In the genomic region with DNA sequence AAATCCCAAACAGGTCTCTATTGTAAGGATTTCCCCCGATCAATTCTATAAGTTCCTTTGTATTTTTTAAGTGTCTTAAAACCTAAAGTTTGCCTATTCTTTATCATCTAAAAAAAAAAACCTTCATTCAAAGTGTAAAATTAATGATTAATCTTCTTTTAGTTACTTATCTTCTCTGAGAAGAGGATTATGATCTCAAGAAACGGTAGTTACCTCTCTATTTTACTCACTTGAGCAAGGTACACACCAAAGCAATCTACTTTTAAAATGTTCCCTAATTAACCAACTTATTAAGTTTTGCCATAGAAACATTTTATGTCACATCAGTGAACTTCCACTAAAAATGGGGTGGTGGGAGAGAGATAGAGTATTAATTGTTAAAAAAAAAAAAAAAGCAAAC, we compare ENCODE assay signal across 1 cellular context.
TF ChIP-seq lines count a peak whose summit lies in the region.

No MANE protein-coding gene starts in this region.

TF ChIP-seq in GM23338, 12 proteins besides CTCF, POLR2A, EP300 and RAD21 (continued from another document):
- TF ChIP-seq, protein P1, sequence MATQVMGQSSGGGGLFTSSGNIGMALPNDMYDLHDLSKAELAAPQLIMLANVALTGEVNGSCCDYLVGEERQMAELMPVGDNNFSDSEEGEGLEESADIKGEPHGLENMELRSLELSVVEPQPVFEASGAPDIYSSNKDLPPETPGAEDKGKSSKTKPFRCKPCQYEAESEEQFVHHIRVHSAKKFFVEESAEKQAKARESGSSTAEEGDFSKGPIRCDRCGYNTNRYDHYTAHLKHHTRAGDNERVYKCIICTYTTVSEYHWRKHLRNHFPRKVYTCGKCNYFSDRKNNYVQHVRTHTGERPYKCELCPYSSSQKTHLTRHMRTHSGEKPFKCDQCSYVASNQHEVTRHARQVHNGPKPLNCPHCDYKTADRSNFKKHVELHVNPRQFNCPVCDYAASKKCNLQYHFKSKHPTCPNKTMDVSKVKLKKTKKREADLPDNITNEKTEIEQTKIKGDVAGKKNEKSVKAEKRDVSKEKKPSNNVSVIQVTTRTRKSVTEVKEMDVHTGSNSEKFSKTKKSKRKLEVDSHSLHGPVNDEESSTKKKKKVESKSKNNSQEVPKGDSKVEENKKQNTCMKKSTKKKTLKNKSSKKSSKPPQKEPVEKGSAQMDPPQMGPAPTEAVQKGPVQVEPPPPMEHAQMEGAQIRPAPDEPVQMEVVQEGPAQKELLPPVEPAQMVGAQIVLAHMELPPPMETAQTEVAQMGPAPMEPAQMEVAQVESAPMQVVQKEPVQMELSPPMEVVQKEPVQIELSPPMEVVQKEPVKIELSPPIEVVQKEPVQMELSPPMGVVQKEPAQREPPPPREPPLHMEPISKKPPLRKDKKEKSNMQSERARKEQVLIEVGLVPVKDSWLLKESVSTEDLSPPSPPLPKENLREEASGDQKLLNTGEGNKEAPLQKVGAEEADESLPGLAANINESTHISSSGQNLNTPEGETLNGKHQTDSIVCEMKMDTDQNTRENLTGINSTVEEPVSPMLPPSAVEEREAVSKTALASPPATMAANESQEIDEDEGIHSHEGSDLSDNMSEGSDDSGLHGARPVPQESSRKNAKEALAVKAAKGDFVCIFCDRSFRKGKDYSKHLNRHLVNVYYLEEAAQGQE (IDR thresholded peaks at IDR 0.05; ENCODE audit: unreplicated experiment) = no peak
- TF ChIP-seq STAT1 (IDR thresholded peaks at IDR 0.05; ENCODE audit: unreplicated experiment) = no peak
- TF ChIP-seq POLR2AphosphoS5 (IDR thresholded peaks at IDR 0.05; ENCODE audit: low read depth) = no peak
- no peak for TF ChIP-seq EZH2 (IDR thresholded peaks at IDR 0.05; ENCODE audit: low read depth, unreplicated experiment)
- no peak for TF ChIP-seq CREB1 (CRISPR knock-in tag; IDR thresholded peaks at IDR 0.05; ENCODE audit: low read depth)
- TF ChIP-seq ZNF331 (CRISPR knock-in tag; IDR thresholded peaks at IDR 0.05; ENCODE audit: low read depth) = no peak
